8 cellular contexts compared by ENCODE assay signal in the genomic region with DNA sequence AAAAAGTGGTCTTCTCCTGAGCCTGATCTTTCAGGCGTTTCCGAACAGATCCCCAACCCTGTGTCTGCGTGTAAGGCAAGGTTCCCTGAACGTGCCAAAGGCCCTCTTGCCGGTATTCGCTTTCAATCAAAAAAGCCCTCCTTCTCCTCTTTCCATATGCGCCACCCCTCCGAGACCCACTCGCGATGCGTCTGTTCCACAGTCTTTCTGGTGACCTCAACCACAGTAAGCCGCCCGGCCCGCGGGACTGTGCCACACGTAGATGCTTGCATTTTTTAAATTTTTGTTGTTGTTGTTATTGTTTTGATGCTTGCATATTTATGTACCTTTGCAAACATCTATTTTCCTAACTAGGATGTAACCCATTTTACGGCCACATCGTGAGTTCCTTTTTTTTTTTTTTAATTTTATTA. TPM values are rescaled to one million over a fixed set of nuclear protein-coding genes. Genes with fewer than 3 reads are reported as not detected.
DNase-seq lines count a peak whose midpoint lies in the region; ATAC-seq and TF ChIP-seq lines count a peak whose summit lies in the region.

No MANE protein-coding gene starts in this region.

- H3K4me1 ChIP-seq in SK-N-SH (ENCODE audit: control insufficient read depth in 1 of 2, insufficient read depth in 2 of 2, low read depth in 1 of 2, low read length in 1 of 2), result peaks cover 7 to 10% of the 10 kb centered on the region in 2 experiments; a peak in 2 of 4 replicates

- no peak for TF ChIP-seq CTCF in SK-N-SH (IDR thresholded peaks at IDR 0.05)
- TF ChIP-seq CTCF in omental fat pad (IDR thresholded peaks at IDR 0.05), result no peak

- 10% methylated on average over 18 of the region's 18 CpGs for WGBS in SK-N-SH (ENCODE audit: low lambda C conversion rate)

- peaks cover 0 to 11% of the 10 kb centered on the region in 2 experiments for H3K36me3 ChIP-seq in SK-N-SH (replicated peaks in 1 of 2; ENCODE audit: control insufficient read depth in 1 of 2, insufficient read depth in 2 of 2, low read length in 1 of 2)

- peak overlapping the region; percentile 83 to 90 for H3K27ac ChIP-seq in SK-N-SH (ENCODE audit: low read depth in 2 of 2, low read length in 1 of 2)
- H3K27ac ChIP-seq in substantia nigra (ENCODE audit: low read depth, low read length, poor library complexity, severe bottlenecking), result peak overlapping the region; percentile 93

- H3K4me1 Mint-ChIP-seq in activated naive CD8-positive, alpha-beta T cell treated with anti-CD3 and anti-CD28 coated beads for 36 hours, result peaks cover 21% of the 10 kb centered on the region

- ATAC-seq in SK-N-SH treated with all-trans-retinoic acid at 6 μM for 48 hours, result no peak; the same call in 2 of the 3 replicates
- ATAC-seq in omental fat pad (ENCODE audit: low FRiP score), result no peak

- H3K4me3 ChIP-seq in SK-N-SH (ENCODE audit: low read depth in 2 of 2, low read length in 1 of 2) (peak overlapping the region; percentile 65 to 87), iPS-18c (ENCODE audit: insufficient read depth, low read depth, low read length) (peak overlapping the region; percentile 85)

- H2AFZ ChIP-seq in SK-N-SH (ENCODE audit: low read depth), result peak overlapping the region; percentile 99

- H3K27me3 Mint-ChIP-seq in activated naive CD8-positive, alpha-beta T cell treated with anti-CD3 and anti-CD28 coated beads for 36 hours, result no peaks in the 10 kb centered on the region

- H4K20me1 ChIP-seq in SK-N-SH (ENCODE audit: insufficient read depth), result no peaks in the 10 kb centered on the region

- POLR2A ChIA-PET in SK-N-SH (lab: Yijun Ruan, JAX), result interaction anchor here (0.6 to 4.9 kb wide), 8 partner anchors 8 to 381 kb away, joined by 3 to 39 read pairs (median 6); partner anchors contain the start of gene SPHK1

- peak overlapping the region; percentile 76 for H3K9ac ChIP-seq in SK-N-SH

- H3K79me2 ChIP-seq in SK-N-SH (ENCODE audit: insufficient read depth), result peaks cover 40% of the 10 kb centered on the region

- no peak for TF ChIP-seq EP300 in SK-N-SH (IDR thresholded peaks at IDR 0.05; ENCODE audit: borderline replicate concordance in 1 of 2, low read depth in 1 of 2, low read length in 1 of 2)

- H3K36me3 Mint-ChIP-seq in activated naive CD8-positive, alpha-beta T cell treated with anti-CD3 and anti-CD28 coated beads for 36 hours, result peaks cover 2% of the 10 kb centered on the region

- TF ChIP-seq RAD21 in SK-N-SH (IDR thresholded peaks at IDR 0.05; ENCODE audit: low read length), result no peak

- no peaks in the 10 kb centered on the region for H3K27me3 ChIP-seq in SK-N-SH (ENCODE audit: insufficient read depth)

- H3K4me2 ChIP-seq in SK-N-SH, result peak overlapping the region; percentile 75

- DNase-seq in SK-N-SH, result no peak
- DNase-seq in activated naive CD8-positive, alpha-beta T cell treated with anti-CD3 and anti-CD28 coated beads for 36 hours, result no peak
- peak in 1 of 49 donors; percentile 55 for DNase-seq in substantia nigra (lab: John Stamatoyannopoulos, UW)
- DNase-seq in globus pallidus (ENCODE audit: low spot score), result no peak
- no peak for DNase-seq in omental fat pad (ENCODE audit: low spot score)
- DNase-seq in NCI-H187 treated with DMSO at 0.1 percent for 48 hours (lab: John Stamatoyannopoulos, UW), result no peak

- H3K9me3 Mint-ChIP-seq in activated naive CD8-positive, alpha-beta T cell treated with anti-CD3 and anti-CD28 coated beads for 36 hours, result no peaks in the 10 kb centered on the region

- H3K4me3 Mint-ChIP-seq in activated naive CD8-positive, alpha-beta T cell treated with anti-CD3 and anti-CD28 coated beads for 36 hours, result peak overlapping the region; percentile 87

- H3K27ac Mint-ChIP-seq in activated naive CD8-positive, alpha-beta T cell treated with anti-CD3 and anti-CD28 coated beads for 36 hours, result peak overlapping the region; percentile 98

- no peaks in the 10 kb centered on the region for H3K9me2 ChIP-seq in SK-N-SH

- CTCF ChIA-PET in SK-N-SH (lab: Yijun Ruan, JAX), result interaction anchor here (0.7 to 8.3 kb wide), 18 partner anchors 9 to 269 kb away, joined by 3 to 128 read pairs (median 4); partner anchors contain the start of gene SPHK1

- peaks cover 10% of the 10 kb centered on the region for H3F3A ChIP-seq in SK-N-SH (replicated peaks; ENCODE audit: insufficient read depth)

- H3K9me3 ChIP-seq in SK-N-SH (no peaks in the 10 kb centered on the region), iPS-18c (ENCODE audit: control insufficient read depth, insufficient read depth, low read length) (no peaks in the 10 kb centered on the region)

TF ChIP-seq in SK-N-SH, 30 proteins besides CTCF, POLR2A, EP300 and RAD21 (continues in another document):
- TF ChIP-seq NRF1 (IDR thresholded peaks at IDR 0.05; ENCODE audit: low read depth, low read length), result no peak
- TF ChIP-seq ELF1 (IDR thresholded peaks at IDR 0.05), result no peak
- no peak for TF ChIP-seq TAF1 (IDR thresholded peaks at IDR 0.05; ENCODE audit: borderline replicate concordance, low read depth, low read length)
- TF ChIP-seq RXRA (IDR thresholded peaks at IDR 0.05; ENCODE audit: borderline replicate concordance, low read depth), result no peak
- TF ChIP-seq FOXJ3 (CRISPR knock-in tag; IDR thresholded peaks at IDR 0.05), result no peak
- TF ChIP-seq, protein P1, sequence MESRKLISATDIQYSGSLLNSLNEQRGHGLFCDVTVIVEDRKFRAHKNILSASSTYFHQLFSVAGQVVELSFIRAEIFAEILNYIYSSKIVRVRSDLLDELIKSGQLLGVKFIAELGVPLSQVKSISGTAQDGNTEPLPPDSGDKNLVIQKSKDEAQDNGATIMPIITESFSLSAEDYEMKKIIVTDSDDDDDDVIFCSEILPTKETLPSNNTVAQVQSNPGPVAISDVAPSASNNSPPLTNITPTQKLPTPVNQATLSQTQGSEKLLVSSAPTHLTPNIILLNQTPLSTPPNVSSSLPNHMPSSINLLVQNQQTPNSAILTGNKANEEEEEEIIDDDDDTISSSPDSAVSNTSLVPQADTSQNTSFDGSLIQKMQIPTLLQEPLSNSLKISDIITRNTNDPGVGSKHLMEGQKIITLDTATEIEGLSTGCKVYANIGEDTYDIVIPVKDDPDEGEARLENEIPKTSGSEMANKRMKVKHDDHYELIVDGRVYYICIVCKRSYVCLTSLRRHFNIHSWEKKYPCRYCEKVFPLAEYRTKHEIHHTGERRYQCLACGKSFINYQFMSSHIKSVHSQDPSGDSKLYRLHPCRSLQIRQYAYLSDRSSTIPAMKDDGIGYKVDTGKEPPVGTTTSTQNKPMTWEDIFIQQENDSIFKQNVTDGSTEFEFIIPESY (IDR thresholded peaks at IDR 0.05; ENCODE audit: borderline replicate concordance, low read depth), result no peak
- TF ChIP-seq SMC3 (IDR thresholded peaks at IDR 0.05; ENCODE audit: low read depth, low read length), result no peak
- TF ChIP-seq RCOR1 (IDR thresholded peaks at IDR 0.05; ENCODE audit: low read length), result no peak

TF ChIP-seq in SK-N-SH treated with all-trans-retinoic acid at 6 μM for 48 hours, 23 proteins besides CTCF, POLR2A, EP300 and RAD21 (continues in another document):
- TF ChIP-seq ZNF8 (CRISPR knock-in tag; IDR thresholded peaks at IDR 0.05), result no peak
- TF ChIP-seq, protein P2, sequence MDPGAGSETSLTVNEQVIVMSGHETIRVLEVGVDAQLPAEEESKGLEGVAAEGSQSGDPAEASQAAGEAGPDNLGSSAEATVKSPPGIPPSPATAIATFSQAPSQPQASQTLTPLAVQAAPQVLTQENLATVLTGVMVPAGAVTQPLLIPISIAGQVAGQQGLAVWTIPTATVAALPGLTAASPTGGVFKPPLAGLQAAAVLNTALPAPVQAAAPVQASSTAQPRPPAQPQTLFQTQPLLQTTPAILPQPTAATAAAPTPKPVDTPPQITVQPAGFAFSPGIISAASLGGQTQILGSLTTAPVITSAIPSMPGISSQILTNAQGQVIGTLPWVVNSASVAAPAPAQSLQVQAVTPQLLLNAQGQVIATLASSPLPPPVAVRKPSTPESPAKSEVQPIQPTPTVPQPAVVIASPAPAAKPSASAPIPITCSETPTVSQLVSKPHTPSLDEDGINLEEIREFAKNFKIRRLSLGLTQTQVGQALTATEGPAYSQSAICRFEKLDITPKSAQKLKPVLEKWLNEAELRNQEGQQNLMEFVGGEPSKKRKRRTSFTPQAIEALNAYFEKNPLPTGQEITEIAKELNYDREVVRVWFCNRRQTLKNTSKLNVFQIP (CRISPR knock-in tag; IDR thresholded peaks at IDR 0.05; ENCODE audit: borderline replicate concordance, low read depth), result no peak
- no peak for TF ChIP-seq ZNF565 (CRISPR knock-in tag; conservative IDR thresholded peaks at IDR 0.05; ENCODE audit: low read depth)
- TF ChIP-seq ISL1 (CRISPR knock-in tag; IDR thresholded peaks at IDR 0.05), result no peak
- no peak for TF ChIP-seq ZC3H10 (CRISPR knock-in tag; IDR thresholded peaks at IDR 0.05)
- no peak for TF ChIP-seq ESRRG (CRISPR knock-in tag; IDR thresholded peaks at IDR 0.05)
- TF ChIP-seq ZNF70 (CRISPR knock-in tag; IDR thresholded peaks at IDR 0.05), result no peak

RNA-seq across cellular contexts. Expression of gene PRPSAP1, which starts 0.6 kb away (rescaled TPM):
- 118 and 125 TPM in 2 replicates for polyA plus RNA-seq in SK-N-SH (2012; rRNA removed)
- 105 and 114 TPM in 2 replicates for polyA plus RNA-seq in SK-N-SH (2012; cell fraction: cytosol; rRNA removed)
- polyA plus RNA-seq in SK-N-SH (2012; cell fraction: nucleus; rRNA removed), result 216 and 280 TPM in 2 replicates
- total RNA-seq in activated naive CD8-positive, alpha-beta T cell treated with anti-CD3 and anti-CD28 coated beads for 36 hours, result 10 to 100 TPM; 30.9 to 31.3 TPM
- total RNA-seq in omental fat pad, result 10 to 100 TPM; 31.3 to 80.4 (median 53.7) TPM

RNA-seq across cellular contexts. Expression of gene SPHK1, which starts 30.1 kb away (rescaled TPM):
- polyA plus RNA-seq in SK-N-SH (2012; rRNA removed), result 7.7 and 12.3 TPM in 2 replicates
- 3.4 and 5.6 TPM in 2 replicates for polyA plus RNA-seq in SK-N-SH (2012; cell fraction: cytosol; rRNA removed)
- polyA plus RNA-seq in SK-N-SH (2012; cell fraction: nucleus; rRNA removed), result 43.8 and 66.0 TPM in 2 replicates
- total RNA-seq in activated naive CD8-positive, alpha-beta T cell treated with anti-CD3 and anti-CD28 coated beads for 36 hours, result 10 to 100 TPM; 10.9 to 12.0 TPM
- 100 to 1,000 TPM in 1 of 4 donors, 10 to 100 TPM in 2, 1 to 10 TPM in 1; 8.7 to 107 (median 17.5) TPM for total RNA-seq in omental fat pad

RNA-seq across cellular contexts. Expression of gene QRICH2, which starts 46.2 kb away (rescaled TPM):
- 6.2 and 7.6 TPM in 2 replicates for polyA plus RNA-seq in SK-N-SH (2012; rRNA removed)
- polyA plus RNA-seq in SK-N-SH (2012; cell fraction: cytosol; rRNA removed), result 1.8 and 3.0 TPM in 2 replicates
- polyA plus RNA-seq in SK-N-SH (2012; cell fraction: nucleus; rRNA removed), result 32.3 and 33.8 TPM in 2 replicates
- 1 to 10 TPM in 1 of 2 experiments, under 1 TPM in 1; 0.87 to 1.6 TPM for total RNA-seq in activated naive CD8-positive, alpha-beta T cell treated with anti-CD3 and anti-CD28 coated beads for 36 hours
- total RNA-seq in omental fat pad, result 1 to 10 TPM; 1.2 to 1.8 (median 1.6) TPM
